1 cellular context compared by ENCODE assay signal in genomic region chr22:41523464-41524221, GRCh38.
TF ChIP-seq lines count a peak whose summit lies in the region.

No MANE protein-coding gene starts in this region.

TF ChIP-seq in K562, 482 proteins besides CTCF, POLR2A, EP300 and RAD21 (continued from another document and continues in another):
- TF ChIP-seq, protein P1, sequence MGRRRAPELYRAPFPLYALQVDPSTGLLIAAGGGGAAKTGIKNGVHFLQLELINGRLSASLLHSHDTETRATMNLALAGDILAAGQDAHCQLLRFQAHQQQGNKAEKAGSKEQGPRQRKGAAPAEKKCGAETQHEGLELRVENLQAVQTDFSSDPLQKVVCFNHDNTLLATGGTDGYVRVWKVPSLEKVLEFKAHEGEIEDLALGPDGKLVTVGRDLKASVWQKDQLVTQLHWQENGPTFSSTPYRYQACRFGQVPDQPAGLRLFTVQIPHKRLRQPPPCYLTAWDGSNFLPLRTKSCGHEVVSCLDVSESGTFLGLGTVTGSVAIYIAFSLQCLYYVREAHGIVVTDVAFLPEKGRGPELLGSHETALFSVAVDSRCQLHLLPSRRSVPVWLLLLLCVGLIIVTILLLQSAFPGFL (CRISPR knock-in tag; IDR thresholded peaks at IDR 0.05) = no peak
- no peak for TF ChIP-seq DACH1 (IDR thresholded peaks at IDR 0.05; ENCODE audit: partially characterized antibody)
- TF ChIP-seq ZEB2 (IDR thresholded peaks at IDR 0.05) = peak; percentile 42; the same call in 1 of the 2 replicates
- no peak for TF ChIP-seq ZNF174 (CRISPR knock-in tag; IDR thresholded peaks at IDR 0.05)
- TF ChIP-seq ZNF263 (CRISPR knock-in tag; IDR thresholded peaks at IDR 0.05; ENCODE audit: borderline replicate concordance) = no peak
- no peak for TF ChIP-seq ZBTB26 (CRISPR knock-in tag; IDR thresholded peaks at IDR 0.05)
- TF ChIP-seq ATF1 (CRISPR knock-in tag; IDR thresholded peaks at IDR 0.05) = no peak
- TF ChIP-seq ATF1 (tag; IDR thresholded peaks at IDR 0.05) = peak; percentile 73
- TF ChIP-seq MTA3 (IDR thresholded peaks at IDR 0.05; ENCODE audit: borderline replicate concordance) = peak; percentile 34; the same call in 1 of the 2 replicates
- no peak for TF ChIP-seq XRCC4 (IDR thresholded peaks at IDR 0.05; ENCODE audit: extremely low read depth, insufficient read depth, insufficient read length)
- TF ChIP-seq TFAP4 (CRISPR knock-in tag; IDR thresholded peaks at IDR 0.05; ENCODE audit: borderline replicate concordance) = peak; percentile 74
- TF ChIP-seq EP400 (IDR thresholded peaks at IDR 0.05) = peak; percentile 57; the same call in 1 of the 2 replicates
- peak; percentile 90 for TF ChIP-seq NR2C1 (IDR thresholded peaks at IDR 0.05)
- TF ChIP-seq NR2C1 (tag; IDR thresholded peaks at IDR 0.05) = peak; percentile 88
- peak; percentile 73 for TF ChIP-seq NR2C2 (CRISPR knock-in tag; IDR thresholded peaks at IDR 0.05)
- peak; percentile 84 for TF ChIP-seq NR2C2 (tag; IDR thresholded peaks at IDR 0.05)
- TF ChIP-seq CHD2 (IDR thresholded peaks at IDR 0.05; ENCODE audit: low read depth, low read length) = no peak
- TF ChIP-seq MTA2 (IDR thresholded peaks at IDR 0.05; ENCODE audit: low read depth) = peak; percentile 81
- peak; percentile 86 for TF ChIP-seq RNF2 (IDR thresholded peaks at IDR 0.05)
- no peak for TF ChIP-seq GTF2F1 (IDR thresholded peaks at IDR 0.05; ENCODE audit: low read depth, low read length)
- TF ChIP-seq ZNF592 (IDR thresholded peaks at IDR 0.05) = peak; percentile 96
- TF ChIP-seq BRCA1 (IDR thresholded peaks at IDR 0.05) = no peak
- no peak for TF ChIP-seq BRCA1 (CRISPR knock-in tag; IDR thresholded peaks at IDR 0.05)
- peak; percentile 91 for TF ChIP-seq ZFX (CRISPR knock-in tag; IDR thresholded peaks at IDR 0.05)
- TF ChIP-seq CLOCK (CRISPR knock-in tag; IDR thresholded peaks at IDR 0.05; ENCODE audit: borderline replicate concordance) = no peak
- no peak for TF ChIP-seq HCFC1 (IDR thresholded peaks at IDR 0.05; ENCODE audit: low read depth, low read length)
- no peak for TF ChIP-seq ZNF41 (CRISPR knock-in tag; conservative IDR thresholded peaks at IDR 0.05)
- no peak for TF ChIP-seq E2F1 (CRISPR knock-in tag; IDR thresholded peaks at IDR 0.05)
- TF ChIP-seq TCFL5 (CRISPR knock-in tag; conservative IDR thresholded peaks at IDR 0.05) = no peak
- peak; percentile 94 for TF ChIP-seq ARID1B (IDR thresholded peaks at IDR 0.05)
- no peak for TF ChIP-seq ILK (tag; IDR thresholded peaks at IDR 0.05; ENCODE audit: borderline replicate concordance, low read depth)
- TF ChIP-seq, protein P2, sequence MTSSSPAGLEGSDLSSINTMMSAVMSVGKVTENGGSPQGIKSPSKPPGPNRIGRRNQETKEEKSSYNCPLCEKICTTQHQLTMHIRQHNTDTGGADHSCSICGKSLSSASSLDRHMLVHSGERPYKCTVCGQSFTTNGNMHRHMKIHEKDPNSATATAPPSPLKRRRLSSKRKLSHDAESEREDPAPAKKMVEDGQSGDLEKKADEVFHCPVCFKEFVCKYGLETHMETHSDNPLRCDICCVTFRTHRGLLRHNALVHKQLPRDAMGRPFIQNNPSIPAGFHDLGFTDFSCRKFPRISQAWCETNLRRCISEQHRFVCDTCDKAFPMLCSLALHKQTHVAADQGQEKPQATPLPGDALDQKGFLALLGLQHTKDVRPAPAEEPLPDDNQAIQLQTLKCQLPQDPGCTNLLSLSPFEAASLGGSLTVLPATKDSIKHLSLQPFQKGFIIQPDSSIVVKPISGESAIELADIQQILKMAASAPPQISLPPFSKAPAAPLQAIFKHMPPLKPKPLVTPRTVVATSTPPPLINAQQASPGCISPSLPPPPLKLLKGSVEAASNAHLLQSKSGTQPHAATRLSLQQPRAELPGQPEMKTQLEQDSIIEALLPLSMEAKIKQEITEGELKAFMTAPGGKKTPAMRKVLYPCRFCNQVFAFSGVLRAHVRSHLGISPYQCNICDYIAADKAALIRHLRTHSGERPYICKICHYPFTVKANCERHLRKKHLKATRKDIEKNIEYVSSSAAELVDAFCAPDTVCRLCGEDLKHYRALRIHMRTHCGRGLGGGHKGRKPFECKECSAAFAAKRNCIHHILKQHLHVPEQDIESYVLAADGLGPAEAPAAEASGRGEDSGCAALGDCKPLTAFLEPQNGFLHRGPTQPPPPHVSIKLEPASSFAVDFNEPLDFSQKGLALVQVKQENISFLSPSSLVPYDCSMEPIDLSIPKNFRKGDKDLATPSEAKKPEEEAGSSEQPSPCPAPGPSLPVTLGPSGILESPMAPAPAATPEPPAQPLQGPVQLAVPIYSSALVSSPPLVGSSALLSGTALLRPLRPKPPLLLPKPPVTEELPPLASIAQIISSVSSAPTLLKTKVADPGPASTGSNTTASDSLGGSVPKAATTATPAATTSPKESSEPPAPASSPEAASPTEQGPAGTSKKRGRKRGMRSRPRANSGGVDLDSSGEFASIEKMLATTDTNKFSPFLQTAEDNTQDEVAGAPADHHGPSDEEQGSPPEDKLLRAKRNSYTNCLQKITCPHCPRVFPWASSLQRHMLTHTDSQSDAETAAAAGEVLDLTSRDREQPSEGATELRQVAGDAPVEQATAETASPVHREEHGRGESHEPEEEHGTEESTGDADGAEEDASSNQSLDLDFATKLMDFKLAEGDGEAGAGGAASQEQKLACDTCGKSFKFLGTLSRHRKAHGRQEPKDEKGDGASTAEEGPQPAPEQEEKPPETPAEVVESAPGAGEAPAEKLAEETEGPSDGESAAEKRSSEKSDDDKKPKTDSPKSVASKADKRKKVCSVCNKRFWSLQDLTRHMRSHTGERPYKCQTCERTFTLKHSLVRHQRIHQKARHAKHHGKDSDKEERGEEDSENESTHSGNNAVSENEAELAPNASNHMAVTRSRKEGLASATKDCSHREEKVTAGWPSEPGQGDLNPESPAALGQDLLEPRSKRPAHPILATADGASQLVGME (CRISPR knock-in tag; IDR thresholded peaks at IDR 0.05) = no peak
- TF ChIP-seq, protein P3, sequence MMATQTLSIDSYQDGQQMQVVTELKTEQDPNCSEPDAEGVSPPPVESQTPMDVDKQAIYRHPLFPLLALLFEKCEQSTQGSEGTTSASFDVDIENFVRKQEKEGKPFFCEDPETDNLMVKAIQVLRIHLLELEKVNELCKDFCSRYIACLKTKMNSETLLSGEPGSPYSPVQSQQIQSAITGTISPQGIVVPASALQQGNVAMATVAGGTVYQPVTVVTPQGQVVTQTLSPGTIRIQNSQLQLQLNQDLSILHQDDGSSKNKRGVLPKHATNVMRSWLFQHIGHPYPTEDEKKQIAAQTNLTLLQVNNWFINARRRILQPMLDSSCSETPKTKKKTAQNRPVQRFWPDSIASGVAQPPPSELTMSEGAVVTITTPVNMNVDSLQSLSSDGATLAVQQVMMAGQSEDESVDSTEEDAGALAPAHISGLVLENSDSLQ (IDR thresholded peaks at IDR 0.05) = 0 out of 2 replicates have a peak, but pooled peaks have one; percentile 37
- TF ChIP-seq, protein P4, sequence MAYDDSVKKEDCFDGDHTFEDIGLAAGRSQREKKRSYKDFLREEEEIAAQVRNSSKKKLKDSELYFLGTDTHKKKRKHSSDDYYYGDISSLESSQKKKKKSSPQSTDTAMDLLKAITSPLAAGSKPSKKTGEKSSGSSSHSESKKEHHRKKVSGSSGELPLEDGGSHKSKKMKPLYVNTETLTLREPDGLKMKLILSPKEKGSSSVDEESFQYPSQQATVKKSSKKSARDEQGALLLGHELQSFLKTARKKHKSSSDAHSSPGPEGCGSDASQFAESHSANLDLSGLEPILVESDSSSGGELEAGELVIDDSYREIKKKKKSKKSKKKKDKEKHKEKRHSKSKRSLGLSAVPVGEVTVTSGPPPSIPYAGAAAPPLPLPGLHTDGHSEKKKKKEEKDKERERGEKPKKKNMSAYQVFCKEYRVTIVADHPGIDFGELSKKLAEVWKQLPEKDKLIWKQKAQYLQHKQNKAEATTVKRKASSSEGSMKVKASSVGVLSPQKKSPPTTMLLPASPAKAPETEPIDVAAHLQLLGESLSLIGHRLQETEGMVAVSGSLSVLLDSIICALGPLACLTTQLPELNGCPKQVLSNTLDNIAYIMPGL (CRISPR knock-in tag; IDR thresholded peaks at IDR 0.05) = peak; percentile 71; the same call in 1 of the 2 replicates
- TF ChIP-seq TBP (optimal IDR thresholded peaks at IDR 0.05; ENCODE audit: low read depth, low read length) = peak; percentile 32
- TF ChIP-seq TEAD4 (IDR thresholded peaks at IDR 0.05; ENCODE audit: low read length) = peak; percentile 71
- no peak for TF ChIP-seq TEAD4 (CRISPR knock-in tag; IDR thresholded peaks at IDR 0.05; ENCODE audit: borderline replicate concordance)
- no peak for TF ChIP-seq PYGO2 (tag; IDR thresholded peaks at IDR 0.05)
- peak; percentile 73 for TF ChIP-seq ESRRA (IDR thresholded peaks at IDR 0.05; ENCODE audit: borderline replicate concordance, low read depth)
- TF ChIP-seq HDAC2 (IDR thresholded peaks at IDR 0.05) = peak; percentile 59; the same call in 1 of the 2 replicates
- TF ChIP-seq HMGN3 (IDR thresholded peaks at IDR 0.05; ENCODE audit: borderline replicate concordance, extremely low read depth, insufficient read length, low read depth, low read length) = peak; percentile 76
- TF ChIP-seq PRPF4 (IDR thresholded peaks at IDR 0.05; ENCODE audit: insufficient read depth, low read depth, low read length, poor library complexity, severe bottlenecking) = no peak
- TF ChIP-seq TOE1 (IDR thresholded peaks at IDR 0.05; ENCODE audit: borderline replicate concordance) = no peak
- TF ChIP-seq TOE1 (CRISPR knock-in tag; IDR thresholded peaks at IDR 0.05; ENCODE audit: borderline replicate concordance, low read depth) = 0 out of 2 replicates have a peak, but pooled peaks have one; percentile 31
